In the genomic region with DNA sequence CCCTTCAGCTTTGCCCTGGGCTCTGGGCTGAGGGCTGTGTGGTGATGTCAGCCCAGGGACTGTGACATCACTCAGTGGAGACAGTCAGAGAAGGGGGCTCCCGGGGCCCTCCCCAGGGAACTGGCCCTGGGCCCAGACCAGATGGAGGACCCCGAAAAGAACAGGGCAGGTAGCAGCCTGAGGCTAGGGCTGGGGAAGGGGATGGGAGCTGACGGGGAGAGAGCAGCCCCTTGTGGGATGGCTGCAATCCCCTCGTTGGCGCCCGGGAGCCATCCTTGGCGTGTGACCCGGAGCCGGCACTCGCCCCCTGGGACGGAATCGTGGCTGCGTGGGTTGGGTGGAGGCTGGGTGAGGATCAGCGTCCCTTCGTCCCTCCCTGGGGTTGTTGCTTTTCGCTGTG, we compare ENCODE assay signal across 1 cellular context.
A peak's percentile ranks its signal among the peaks of the same experiment; 100 is the strongest.
TF ChIP-seq lines count a peak whose summit lies in the region.

No MANE protein-coding gene starts in this region.

TF ChIP-seq in HEK293, 187 proteins besides CTCF, POLR2A, EP300 and RAD21 (continued from another document):
- TF ChIP-seq ZNF19 (tag by site-specific recombination; IDR thresholded peaks at IDR 0.05; ENCODE audit: low read depth) (no peak), ZNF404 (tag by site-specific recombination; IDR thresholded peaks at IDR 0.05) (no peak), ZNF501 (tag by site-specific recombination; IDR thresholded peaks at IDR 0.05) (no peak), ZNF830 (tag by site-specific recombination; IDR thresholded peaks at IDR 0.05; ENCODE audit: low read depth) (no peak), ZNF433 (tag by site-specific recombination; IDR thresholded peaks at IDR 0.05; ENCODE audit: low read depth) (no peak), ZNF792 (tag by site-specific recombination; IDR thresholded peaks at IDR 0.05) (no peak), ZNF184 (tag by site-specific recombination; IDR thresholded peaks at IDR 0.05) (no peak), ZBTB21 (tag by site-specific recombination; IDR thresholded peaks at IDR 0.05) (peak; percentile 76), ZNF701 (tag by site-specific recombination; IDR thresholded peaks at IDR 0.05) (no peak), SP2 (tag by site-specific recombination; IDR thresholded peaks at IDR 0.05) (no peak), ZNF175 (tag by site-specific recombination; IDR thresholded peaks at IDR 0.05) (no peak), ZXDB (tag by site-specific recombination; IDR thresholded peaks at IDR 0.05) (peak; percentile 43; the same call in 1 of the 2 replicates), ZFP69B (tag by site-specific recombination; IDR thresholded peaks at IDR 0.05) (no peak), ZNF677 (tag by site-specific recombination; IDR thresholded peaks at IDR 0.05) (peak; percentile 100), ZNF426 (tag by site-specific recombination; IDR thresholded peaks at IDR 0.05) (no peak), WT1 (tag by site-specific recombination; IDR thresholded peaks at IDR 0.05) (no peak), ZNF670 (tag by site-specific recombination; IDR thresholded peaks at IDR 0.05; ENCODE audit: low read depth) (no peak), ZNF138 (tag by site-specific recombination; IDR thresholded peaks at IDR 0.05; ENCODE audit: borderline replicate concordance) (no peak), ZNF214 (tag by site-specific recombination; IDR thresholded peaks at IDR 0.05; ENCODE audit: borderline replicate concordance) (no peak), ZNF585B (tag by site-specific recombination; IDR thresholded peaks at IDR 0.05) (no peak), ZNF610 (tag by site-specific recombination; IDR thresholded peaks at IDR 0.05; ENCODE audit: borderline replicate concordance) (no peak), ZNF791 (tag by site-specific recombination; IDR thresholded peaks at IDR 0.05) (no peak), ZNF707 (tag by site-specific recombination; IDR thresholded peaks at IDR 0.05) (no peak)
- TF ChIP-seq, protein P1, sequence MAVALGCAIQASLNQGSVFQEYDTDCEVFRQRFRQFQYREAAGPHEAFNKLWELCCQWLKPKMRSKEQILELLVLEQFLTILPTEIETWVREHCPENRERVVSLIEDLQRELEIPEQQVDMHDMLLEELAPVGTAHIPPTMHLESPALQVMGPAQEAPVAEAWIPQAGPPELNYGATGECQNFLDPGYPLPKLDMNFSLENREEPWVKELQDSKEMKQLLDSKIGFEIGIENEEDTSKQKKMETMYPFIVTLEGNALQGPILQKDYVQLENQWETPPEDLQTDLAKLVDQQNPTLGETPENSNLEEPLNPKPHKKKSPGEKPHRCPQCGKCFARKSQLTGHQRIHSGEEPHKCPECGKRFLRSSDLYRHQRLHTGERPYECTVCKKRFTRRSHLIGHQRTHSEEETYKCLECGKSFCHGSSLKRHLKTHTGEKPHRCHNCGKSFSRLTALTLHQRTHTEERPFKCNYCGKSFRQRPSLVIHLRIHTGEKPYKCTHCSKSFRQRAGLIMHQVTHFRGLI (tag by site-specific recombination; IDR thresholded peaks at IDR 0.05): no peak
- TF ChIP-seq, protein P2, sequence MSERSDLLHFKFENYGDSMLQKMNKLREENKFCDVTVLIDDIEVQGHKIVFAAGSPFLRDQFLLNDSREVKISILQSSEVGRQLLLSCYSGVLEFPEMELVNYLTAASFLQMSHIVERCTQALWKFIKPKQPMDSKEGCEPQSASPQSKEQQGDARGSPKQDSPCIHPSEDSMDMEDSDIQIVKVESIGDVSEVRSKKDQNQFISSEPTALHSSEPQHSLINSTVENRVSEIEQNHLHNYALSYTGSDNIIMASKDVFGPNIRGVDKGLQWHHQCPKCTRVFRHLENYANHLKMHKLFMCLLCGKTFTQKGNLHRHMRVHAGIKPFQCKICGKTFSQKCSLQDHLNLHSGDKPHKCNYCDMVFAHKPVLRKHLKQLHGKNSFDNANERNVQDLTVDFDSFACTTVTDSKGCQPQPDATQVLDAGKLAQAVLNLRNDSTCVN (tag by site-specific recombination; optimal IDR thresholded peaks at IDR 0.05): no peak
- TF ChIP-seq, protein P3, sequence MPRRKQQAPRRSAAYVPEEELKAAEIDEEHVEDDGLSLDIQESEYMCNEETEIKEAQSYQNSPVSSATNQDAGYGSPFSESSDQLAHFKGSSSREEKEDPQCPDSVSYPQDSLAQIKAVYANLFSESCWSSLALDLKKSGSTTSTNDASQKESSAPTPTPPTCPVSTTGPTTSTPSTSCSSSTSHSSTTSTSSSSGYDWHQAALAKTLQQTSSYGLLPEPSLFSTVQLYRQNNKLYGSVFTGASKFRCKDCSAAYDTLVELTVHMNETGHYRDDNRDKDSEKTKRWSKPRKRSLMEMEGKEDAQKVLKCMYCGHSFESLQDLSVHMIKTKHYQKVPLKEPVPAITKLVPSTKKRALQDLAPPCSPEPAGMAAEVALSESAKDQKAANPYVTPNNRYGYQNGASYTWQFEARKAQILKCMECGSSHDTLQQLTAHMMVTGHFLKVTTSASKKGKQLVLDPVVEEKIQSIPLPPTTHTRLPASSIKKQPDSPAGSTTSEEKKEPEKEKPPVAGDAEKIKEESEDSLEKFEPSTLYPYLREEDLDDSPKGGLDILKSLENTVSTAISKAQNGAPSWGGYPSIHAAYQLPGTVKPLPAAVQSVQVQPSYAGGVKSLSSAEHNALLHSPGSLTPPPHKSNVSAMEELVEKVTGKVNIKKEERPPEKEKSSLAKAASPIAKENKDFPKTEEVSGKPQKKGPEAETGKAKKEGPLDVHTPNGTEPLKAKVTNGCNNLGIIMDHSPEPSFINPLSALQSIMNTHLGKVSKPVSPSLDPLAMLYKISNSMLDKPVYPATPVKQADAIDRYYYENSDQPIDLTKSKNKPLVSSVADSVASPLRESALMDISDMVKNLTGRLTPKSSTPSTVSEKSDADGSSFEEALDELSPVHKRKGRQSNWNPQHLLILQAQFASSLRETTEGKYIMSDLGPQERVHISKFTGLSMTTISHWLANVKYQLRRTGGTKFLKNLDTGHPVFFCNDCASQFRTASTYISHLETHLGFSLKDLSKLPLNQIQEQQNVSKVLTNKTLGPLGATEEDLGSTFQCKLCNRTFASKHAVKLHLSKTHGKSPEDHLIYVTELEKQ (tag by site-specific recombination; IDR thresholded peaks at IDR 0.05; ENCODE audit: borderline replicate concordance): no peak
- TF ChIP-seq, protein P4, sequence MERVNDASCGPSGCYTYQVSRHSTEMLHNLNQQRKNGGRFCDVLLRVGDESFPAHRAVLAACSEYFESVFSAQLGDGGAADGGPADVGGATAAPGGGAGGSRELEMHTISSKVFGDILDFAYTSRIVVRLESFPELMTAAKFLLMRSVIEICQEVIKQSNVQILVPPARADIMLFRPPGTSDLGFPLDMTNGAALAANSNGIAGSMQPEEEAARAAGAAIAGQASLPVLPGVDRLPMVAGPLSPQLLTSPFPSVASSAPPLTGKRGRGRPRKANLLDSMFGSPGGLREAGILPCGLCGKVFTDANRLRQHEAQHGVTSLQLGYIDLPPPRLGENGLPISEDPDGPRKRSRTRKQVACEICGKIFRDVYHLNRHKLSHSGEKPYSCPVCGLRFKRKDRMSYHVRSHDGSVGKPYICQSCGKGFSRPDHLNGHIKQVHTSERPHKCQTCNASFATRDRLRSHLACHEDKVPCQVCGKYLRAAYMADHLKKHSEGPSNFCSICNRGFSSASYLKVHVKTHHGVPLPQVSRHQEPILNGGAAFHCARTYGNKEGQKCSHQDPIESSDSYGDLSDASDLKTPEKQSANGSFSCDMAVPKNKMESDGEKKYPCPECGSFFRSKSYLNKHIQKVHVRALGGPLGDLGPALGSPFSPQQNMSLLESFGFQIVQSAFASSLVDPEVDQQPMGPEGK (tag by site-specific recombination; IDR thresholded peaks at IDR 0.05): 0 out of 2 replicates have a peak, but pooled peaks have one; percentile 40
